ENCODE assay signal across 11 cellular contexts in genomic region chr6:20877008-20877937, GRCh38.
DNase-seq lines count a peak whose midpoint lies in the region; ATAC-seq and TF ChIP-seq lines count a peak whose summit lies in the region.
"Had no signal": no experiment of that assay in that cellular context is flagged by ENCODE, and none has a peak within 500 bp of the region (broad histone marks: within the 10 kb centered on the region; RNA-seq: fewer than 3 reads in every experiment).

No MANE protein-coding gene starts in this region.

- no peaks in the 10 kb centered on the region for H3K9me3 ChIP-seq in CD4-positive, alpha-beta T cell (ENCODE audit: control insufficient read depth, low read length)
- H3K9me3 ChIP-seq: suprapubic skin had no signal

- CTCF ChIA-PET in CD4-positive, alpha-beta T cell (lab: Charles Lee), result no interaction called here

- intact Hi-C loops in lower leg skin (cut with DNase I; ENCODE audit: low total_unique reads), result no loop called here
- intact Hi-C loops in CD4-positive, alpha-beta T cell (cut with DNase I, micrococcal nuclease), result no loop called here

- H3K4me3 Mint-ChIP-seq in CD4-positive, alpha-beta T cell, result no peak overlapping the region
- H3K4me3 Mint-ChIP-seq: activated naive CD4-positive, alpha-beta T cell treated with anti-CD3 and anti-CD28 coated beads, Interleukin-2, amount 50 U/mL, for 24 hours had no signal

- no peak for TF ChIP-seq POLR2A in lower leg skin (IDR thresholded peaks at IDR 0.05)

- H3K4me1 Mint-ChIP-seq in CD4-positive, alpha-beta T cell (ENCODE audit: low read depth), result no peaks in the 10 kb centered on the region
- H3K4me1 Mint-ChIP-seq: activated naive CD4-positive, alpha-beta T cell treated with anti-CD3 and anti-CD28 coated beads, Interleukin-2, amount 50 U/mL, for 24 hours had no signal

- TF ChIP-seq CTCF in lower leg skin (IDR thresholded peaks at IDR 0.05), result no peak
- no peak for TF ChIP-seq CTCF in CD4-positive, alpha-beta T cell (IDR thresholded peaks at IDR 0.05)

- WGBS in lower leg skin, 2 donors, result 49 to 60% methylated on average over 6 of the region's 6 CpGs

- ATAC-seq in GM21619 (IDR thresholded peaks at IDR 0.05; ENCODE audit: unreplicated experiment), result peak; percentile 96
- ATAC-seq in CD4-positive, alpha-beta T cell (ENCODE audit: poor library complexity), result no peak

- no peaks in the 10 kb centered on the region for H3K27me3 Mint-ChIP-seq in CD4-positive, alpha-beta T cell
- H3K27me3 Mint-ChIP-seq: activated naive CD4-positive, alpha-beta T cell treated with anti-CD3 and anti-CD28 coated beads, Interleukin-2, amount 50 U/mL, for 24 hours had no signal

- H3K27ac Mint-ChIP-seq in CD4-positive, alpha-beta T cell, result no peak overlapping the region

- H3K4me3 ChIP-seq in lower leg skin (ENCODE audit: low read depth, poor library complexity, severe bottlenecking), result no peak overlapping the region
- H3K4me3 ChIP-seq: suprapubic skin had no signal

- POLR2A ChIA-PET in CD4-positive, alpha-beta T cell (lab: Charles Lee), result no interaction called here

- peaks cover 4% of the 10 kb centered on the region for H3K9me3 Mint-ChIP-seq in CD4-positive, alpha-beta T cell

- H3K36me3 Mint-ChIP-seq in CD4-positive, alpha-beta T cell (ENCODE audit: low read depth), result peaks cover 60% of the 10 kb centered on the region

- DNase-seq in NCI-H526 treated with DMSO at 0.1 percent for 48 hours (lab: John Stamatoyannopoulos, UW) (peak; percentile 16), NCI-H526 (lab: John Stamatoyannopoulos, UW) (no peak), HT1080 (ENCODE audit: low read depth) (peak; percentile 92), amniotic stem cell (lab: John Stamatoyannopoulos, UW) (peak; percentile 84), lower leg skin (ENCODE audit: low spot score in 2 of 2) (peak; percentile 63 to 84), NCI-H2171 treated with DMSO at 0.1 percent for 48 hours (lab: John Stamatoyannopoulos, UW) (no peak)
- DNase-seq in CD4-positive, alpha-beta T cell, result no peak

- H3K27ac ChIP-seq in CD4-positive, alpha-beta T cell (ENCODE audit: low read depth, low read length), result no peak overlapping the region
- H3K27ac ChIP-seq: 22Rv1, suprapubic skin had no signal

- H3K27me3 ChIP-seq in CD4-positive, alpha-beta T cell (ENCODE audit: control insufficient read depth, insufficient read depth, low read length), result no peaks in the 10 kb centered on the region
- H3K27me3 ChIP-seq: suprapubic skin had no signal

Comparison
In these comparisons a context has a peak if more than half of its experiments do, and no peak if none do; other contexts are left out.
1. DNase-seq: peak in NCI-H526 treated with DMSO at 0.1 percent for 48 hours (single experiment), HT1080 (single experiment), amniotic stem cell (single experiment) and lower leg skin (2 of 2); none in NCI-H526 (0 of 2), CD4-positive, alpha-beta T cell (0 of 10) and NCI-H2171 treated with DMSO at 0.1 percent for 48 hours (single experiment).